In the genomic region with DNA sequence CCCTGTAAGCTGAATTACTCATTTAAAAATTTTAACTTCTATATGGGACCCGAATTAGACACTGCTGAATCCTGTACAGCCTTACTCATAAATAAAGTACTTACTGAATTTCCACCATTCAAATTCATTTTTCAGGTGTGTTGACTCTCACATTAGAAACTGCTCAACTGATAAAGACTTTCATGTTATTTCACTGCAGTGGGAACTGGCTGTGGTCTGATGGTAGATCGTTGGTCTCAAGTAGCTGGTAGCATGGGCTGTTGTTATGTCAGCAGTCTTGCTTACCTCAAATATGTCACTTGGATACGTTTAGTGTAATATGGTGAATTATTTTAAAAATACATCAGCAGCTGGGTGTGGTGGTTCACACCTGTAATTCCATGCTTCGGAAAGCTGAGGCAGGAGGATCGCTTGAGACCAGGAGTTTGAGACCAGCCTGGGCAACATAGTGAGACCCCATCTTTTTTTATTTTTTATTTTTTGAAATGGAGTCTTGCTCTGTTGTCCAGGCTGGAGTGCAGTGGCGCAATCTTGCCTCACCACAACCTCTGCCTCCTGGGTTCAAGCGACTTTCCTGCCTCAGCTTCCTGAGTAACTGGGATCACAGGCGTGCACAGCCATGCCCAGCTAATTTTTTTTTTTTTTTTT, we compare ENCODE assay signal across 21 cellular contexts.
"Had no signal": no experiment of that assay in that cellular context is flagged by ENCODE, and none has a peak within 500 bp of the region (broad histone marks: within the 10 kb centered on the region; RNA-seq: fewer than 3 reads in every experiment).

No MANE protein-coding gene starts in this region.

- DNase-seq: activated effector memory CD4-positive, alpha-beta T cell treated with anti-CD3 and anti-CD28 coated beads, Interleukin-2, amount 50 U/mL, for 16 hours; activated naive CD4-positive, alpha-beta T cell treated with anti-CD3 and anti-CD28 coated beads, Interleukin-2, amount 10 ng/mL, durations not matched to agents 7 days and 5 days; activated T-cell treated with anti-CD3 and anti-CD28 coated beads, Interleukin-2, amount 50 U/mL, for 4 hours; amygdala; cerebellar nuclear complex; cortex of kidney; head of caudate nucleus; hypothalamus; left ventricle myocardium inferior; natural killer cell; retina; spleen; stimulated activated CD4-positive, alpha-beta T cell treated with anti-CD3 and anti-CD28 coated beads, Interleukin-4, amount 100 ng/mL, for 1 hour; T1000; tibial artery had no signal

- H3K4me3 ChIP-seq: gastroesophageal sphincter, left ventricle myocardium inferior, spleen, tibial artery had no signal

- H3K4me1 ChIP-seq: left ventricle myocardium inferior, tibial artery had no signal

- ATAC-seq: gastroesophageal sphincter, natural killer cell had no signal

- H3K9me3 Mint-ChIP-seq: activated naive CD4-positive, alpha-beta T cell treated with anti-CD3 and anti-CD28 coated beads, Interleukin-2, amount 10 ng/mL, durations not matched to agents 7 days and 5 days; natural killer cell; stimulated activated naive CD8-positive, alpha-beta T cell treated with anti-CD3 and anti-CD28 coated beads, Interleukin-15, Interleukin-2, amounts not matched to agents 100 ng/mL and 50 ng/mL, for 24 hours; T-helper 1 cell treated with Interleukin-12 subunit alpha and Interleukin-12 subunit beta and Interleukin-4 antibody, amounts not matched to agents 30 μg/mL and 1 μg/mL, for 36 hours had no signal

- H3K36me3 Mint-ChIP-seq: natural killer cell had no signal

- H3K27me3 Mint-ChIP-seq: activated naive CD4-positive, alpha-beta T cell treated with anti-CD3 and anti-CD28 coated beads, Interleukin-2, amount 10 ng/mL, durations not matched to agents 7 days and 5 days; progenitor cell of endocrine pancreas; stimulated activated naive CD8-positive, alpha-beta T cell treated with anti-CD3 and anti-CD28 coated beads, Interleukin-15, Interleukin-2, amounts not matched to agents 100 ng/mL and 50 ng/mL, for 24 hours had no signal

- H3K27ac ChIP-seq: epithelial cell of prostate, left ventricle myocardium inferior, tibial artery had no signal

- H3K9me3 ChIP-seq: gastroesophageal sphincter, left ventricle myocardium inferior, spleen, tibial artery had no signal

- H3K27ac Mint-ChIP-seq: mesothelial cell of epicardium, natural killer cell, progenitor cell of endocrine pancreas had no signal

- H3K4me3 Mint-ChIP-seq: activated naive CD4-positive, alpha-beta T cell treated with anti-CD3 and anti-CD28 coated beads, Interleukin-2, amount 10 ng/mL, durations not matched to agents 7 days and 5 days; activated T-cell treated with anti-CD3 and anti-CD28 coated beads, Interleukin-2, amount 50 U/mL, for 4 hours; mesothelial cell of epicardium; natural killer cell; stimulated activated naive CD8-positive, alpha-beta T cell treated with anti-CD3 and anti-CD28 coated beads, Interleukin-15, Interleukin-2, amounts not matched to agents 100 ng/mL and 50 ng/mL, for 24 hours; T-helper 1 cell treated with Interleukin-12 subunit alpha and Interleukin-12 subunit beta and Interleukin-4 antibody, amounts not matched to agents 30 μg/mL and 1 μg/mL, for 36 hours had no signal
